In genomic region chr10:96753956-96754355, GRCh38 we compare ENCODE assay signal across 28 cellular contexts. TPM values are rescaled to one million over a fixed set of nuclear protein-coding genes. Genes with fewer than 3 reads are reported as not detected.
"Had no signal": no experiment of that assay in that cellular context is flagged by ENCODE, and none has a peak within 500 bp of the region (broad histone marks: within the 10 kb centered on the region; RNA-seq: fewer than 3 reads in every experiment).

No MANE protein-coding gene starts in this region.

- ATAC-seq: left colon; left lung; mucosa of descending colon; naive thymus-derived CD8-positive, alpha-beta T cell; pancreas; right lobe of liver; stimulated activated naive B cell treated with anti-CD40 and anti-IgM and Interleukin-4, amounts not matched to agents 10 μg/mL and 1 μg/mL and 100 μg/mL, for 72 hours; stimulated activated naive CD8-positive, alpha-beta T cell treated with anti-CD3 and anti-CD28 coated beads, Interleukin-15, Interleukin-2, amounts not matched to agents 100 U/mL and 50 U/mL, for 24 hours; upper lobe of right lung had no signal

- DNase-seq: hypothalamus; immature natural killer cell; kidney; left colon; left lung; midbrain; mucosa of descending colon; naive thymus-derived CD8-positive, alpha-beta T cell; nucleus accumbens; pancreas; right lobe of liver; stimulated activated CD4-positive, alpha-beta T cell treated with anti-CD3 and anti-CD28 coated beads, Interleukin-1b, Interleukin-23, amount 100 ng/mL, for 48 hours; stimulated activated CD4-positive, alpha-beta T cell treated with anti-CD3 and anti-CD28 coated beads, Interleukin-2, amount 100 ng/mL, for 48 hours; stimulated activated CD4-positive, alpha-beta T cell treated with anti-CD3 and anti-CD28 coated beads, Interleukin-4, amount 100 ng/mL, for 4 hours; stimulated activated CD8-positive, alpha-beta memory T cell treated with anti-CD3 and anti-CD28 coated beads, Interleukin-4, amount 100 ng/mL, for 48 hours; stimulated activated naive B cell treated with anti-CD40 and anti-IgM and Interleukin-4, amounts not matched to agents 10 μg/mL and 1 μg/mL and 100 μg/mL, for 72 hours; stimulated activated naive CD8-positive, alpha-beta T cell treated with anti-CD3 and anti-CD28 coated beads, Interleukin-15, Interleukin-2, amounts not matched to agents 100 U/mL and 50 U/mL, for 24 hours; tibial artery; trophoblast cell; upper lobe of right lung had no signal

- H3K4me2 ChIP-seq: smooth muscle cell had no signal

- H3K4me3 Mint-ChIP-seq: immature natural killer cell; memory B cell; naive thymus-derived CD8-positive, alpha-beta T cell; nephron; neural crest cell; stimulated activated naive B cell treated with anti-CD40 and anti-IgM and Interleukin-4, amounts not matched to agents 10 μg/mL and 1 μg/mL and 100 μg/mL, for 72 hours had no signal

- H3K4me1 ChIP-seq: pancreas, right atrium auricular region, right lobe of liver, suprapubic skin, tibial artery, upper lobe of right lung had no signal

- H3K27ac ChIP-seq: left lung, pancreas, right atrium auricular region, right lobe of liver, suprapubic skin, thoracic aorta, tibial artery, upper lobe of right lung had no signal

- H3K27ac Mint-ChIP-seq: memory B cell, nephron had no signal

- H3K27me3 ChIP-seq: left lung, pancreas, right atrium auricular region, right lobe of liver, suprapubic skin, tibial artery, upper lobe of right lung had no signal

- H3K9me3 ChIP-seq: left lung, mucosa of descending colon, pancreas, right atrium auricular region, right lobe of liver, suprapubic skin, thoracic aorta, tibial artery, upper lobe of right lung had no signal

- H3K9me3 Mint-ChIP-seq: immature natural killer cell; memory B cell; naive thymus-derived CD8-positive, alpha-beta T cell; nephron; neural crest cell; stimulated activated naive B cell treated with anti-CD40 and anti-IgM and Interleukin-4, amounts not matched to agents 10 μg/mL and 1 μg/mL and 100 μg/mL, for 72 hours had no signal

- H3K4me3 ChIP-seq: left lung, lung, mucosa of descending colon, pancreas, right atrium auricular region, right lobe of liver, smooth muscle cell, suprapubic skin, thoracic aorta, tibial artery, upper lobe of right lung had no signal

- H3K27me3 Mint-ChIP-seq: memory B cell; naive thymus-derived CD8-positive, alpha-beta T cell; stimulated activated naive B cell treated with anti-CD40 and anti-IgM and Interleukin-4, amounts not matched to agents 10 μg/mL and 1 μg/mL and 100 μg/mL, for 72 hours had no signal

- H3K36me3 Mint-ChIP-seq: immature natural killer cell; memory B cell; naive thymus-derived CD8-positive, alpha-beta T cell; stimulated activated naive B cell treated with anti-CD40 and anti-IgM and Interleukin-4, amounts not matched to agents 10 μg/mL and 1 μg/mL and 100 μg/mL, for 72 hours had no signal

- H3K36me3 ChIP-seq: left lung, pancreas, right atrium auricular region, right lobe of liver, suprapubic skin, thoracic aorta, tibial artery, upper lobe of right lung had no signal

- H3K4me1 Mint-ChIP-seq: nephron, neural crest cell had no signal

RNA-seq across cellular contexts. Expression of gene PIK3AP1, which starts 33.6 kb away (rescaled TPM):
- polyA plus RNA-seq: smooth muscle cell had no signal
